8 cellular contexts compared by ENCODE assay signal in the genomic region with DNA sequence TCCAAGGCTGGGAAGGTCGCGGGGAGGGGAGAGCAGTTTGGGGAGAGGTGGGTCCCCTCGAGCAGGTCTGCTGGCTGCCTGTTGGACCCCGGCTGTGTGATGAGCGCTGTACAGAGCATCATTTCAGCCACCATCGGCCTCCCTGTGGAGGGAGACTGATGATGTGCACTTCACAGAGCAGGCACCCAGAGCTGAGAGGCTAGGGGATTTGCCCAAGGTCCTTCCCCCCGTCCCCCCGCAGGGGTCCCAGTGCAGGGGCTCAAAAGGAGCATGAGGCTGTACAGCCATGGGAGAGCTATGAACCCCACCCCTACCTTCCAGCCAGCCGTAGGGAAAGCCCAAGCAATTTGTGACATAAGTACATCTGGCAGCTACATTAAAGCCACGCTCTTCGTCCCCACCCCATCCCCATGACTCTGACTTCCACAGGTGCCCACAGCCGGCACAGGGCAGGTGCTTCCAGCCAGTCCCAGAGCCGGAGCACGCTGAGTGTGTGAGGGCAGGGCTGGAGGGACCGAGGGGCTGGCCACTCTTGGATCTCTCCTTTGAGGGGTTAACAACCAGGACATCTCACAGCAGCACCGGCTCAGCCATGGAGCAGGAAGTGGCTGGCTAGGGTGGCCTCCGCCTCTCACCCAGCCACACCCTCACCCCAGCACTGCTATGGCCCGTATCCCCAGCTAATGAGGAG. TPM values are rescaled to one million over a fixed set of nuclear protein-coding genes. Genes with fewer than 3 reads are reported as not detected.
A peak's percentile ranks its signal among the peaks of the same experiment; 100 is the strongest.
DNase-seq lines count a peak whose midpoint lies in the region; ATAC-seq and TF ChIP-seq lines count a peak whose summit lies in the region.

No MANE protein-coding gene starts in this region.

- no peaks in the 10 kb centered on the region for H3K9me3 Mint-ChIP-seq in activated T-helper 2 cell treated with anti-CD3 and anti-CD28 coated beads, Interferon-gamma antibody, Interleukin-2, Interleukin-4, amounts not matched to agents 10 μg/mL and 5 μg/mL and 100 μg/mL, durations not matched to agents 14 hours and 24 hours and 36 hours

- H3K18ac ChIP-seq in mesendoderm (ENCODE audit: low read length): no peak overlapping the region

- peak; percentile 28 to 57 (median 46) for DNase-seq in stimulated activated naive CD4-positive, alpha-beta T cell (lab: John Stamatoyannopoulos, UW)
- DNase-seq in stimulated activated naive CD4-positive, alpha-beta T cell treated with Interleukin-2 at 50 U/mL for 16 hours (lab: John Stamatoyannopoulos, UW): no peak
- DNase-seq in activated T-helper 2 cell treated with anti-CD3 and anti-CD28 coated beads, Interferon-gamma antibody, Interleukin-2, Interleukin-4, amounts not matched to agents 10 μg/mL and 5 μg/mL and 100 μg/mL, durations not matched to agents 14 hours and 24 hours and 36 hours (ENCODE audit: low spot score): peak; percentile 44
- DNase-seq in mucosa of descending colon (peak; percentile 25 to 66 (median 56)), mesendoderm (no peak), kidney glomerular epithelial cell (lab: John Stamatoyannopoulos, UW) (no peak)
- DNase-seq in stimulated activated CD4-positive, alpha-beta T cell treated with anti-CD3 and anti-CD28 coated beads, Interleukin-2, amount 100 ng/mL, for 48 hours: no peak

- H4K8ac ChIP-seq in mesendoderm (ENCODE audit: low read depth, low read length): no peak overlapping the region

- intact Hi-C loops in activated T-helper 2 cell treated with anti-CD3 and anti-CD28 coated beads, Interferon-gamma antibody, Interleukin-2, Interleukin-4, amounts not matched to agents 10 μg/mL and 5 μg/mL and 100 μg/mL, durations not matched to agents 14 hours and 24 hours and 36 hours (cut with micrococcal nuclease): loop anchor here (5.0 to 10.0 kb wide), 3 partner anchors 151 to 1244 kb away; partner anchors contain the start of genes NUP214 and POMT1
- intact Hi-C loops in mucosa of descending colon (cut with DNase I, micrococcal nuclease): no loop called here

- H3K4me1 Mint-ChIP-seq in activated T-helper 2 cell treated with anti-CD3 and anti-CD28 coated beads, Interferon-gamma antibody, Interleukin-2, Interleukin-4, amounts not matched to agents 10 μg/mL and 5 μg/mL and 100 μg/mL, durations not matched to agents 14 hours and 24 hours and 36 hours (ENCODE audit: low read depth): peaks cover 19% of the 10 kb centered on the region

- H3K4me1 ChIP-seq in mucosa of descending colon (ENCODE audit: low read depth) (peaks cover 4% of the 10 kb centered on the region), mesendoderm (ENCODE audit: control insufficient read depth, low read depth, low read length) (no peaks in the 10 kb centered on the region)

- no peak overlapping the region for H2BK120ac ChIP-seq in mesendoderm (ENCODE audit: low read depth, low read length)

- WGBS in mesendoderm (ENCODE audit: extremely low coverage, insufficient coverage, low lambda C conversion rate): no CpG with 5 or more reads among the region's 18 CpGs

- no peak overlapping the region for H3K9ac ChIP-seq in mesendoderm (ENCODE audit: low read length)

- no peak overlapping the region for H3K56ac ChIP-seq in mesendoderm (ENCODE audit: low read length)

- H3K4me3 Mint-ChIP-seq in activated T-helper 2 cell treated with anti-CD3 and anti-CD28 coated beads, Interferon-gamma antibody, Interleukin-2, Interleukin-4, amounts not matched to agents 10 μg/mL and 5 μg/mL and 100 μg/mL, durations not matched to agents 14 hours and 24 hours and 36 hours (ENCODE audit: low read depth): peak overlapping the region; percentile 85

- H3K9me3 ChIP-seq in mucosa of descending colon: no peaks in the 10 kb centered on the region

- H3K27ac Mint-ChIP-seq in activated T-helper 2 cell treated with anti-CD3 and anti-CD28 coated beads, Interferon-gamma antibody, Interleukin-2, Interleukin-4, amounts not matched to agents 10 μg/mL and 5 μg/mL and 100 μg/mL, durations not matched to agents 14 hours and 24 hours and 36 hours: peak overlapping the region; percentile 91

- H3K79me2 ChIP-seq in mesendoderm (ENCODE audit: control insufficient read depth, insufficient read depth, low read length): no peaks in the 10 kb centered on the region

- H4K5ac ChIP-seq in mesendoderm (ENCODE audit: low read length): no peak overlapping the region

- H3K36me3 ChIP-seq in mucosa of descending colon (ENCODE audit: low read depth): no peaks in the 10 kb centered on the region
- H3K36me3 ChIP-seq in mesendoderm (ENCODE audit: control insufficient read depth, insufficient read depth, low read length): no peaks in the 10 kb centered on the region

- H3K79me1 ChIP-seq in mesendoderm (ENCODE audit: low read length): no peaks in the 10 kb centered on the region

- H2BK15ac ChIP-seq in mesendoderm (replicated peaks; ENCODE audit: low read depth): no peak overlapping the region

- H2AK5ac ChIP-seq in mesendoderm (ENCODE audit: low read length): no peak overlapping the region

- H3K4ac ChIP-seq in mesendoderm (ENCODE audit: low read depth, low read length): no peak overlapping the region

- H3K4me3 ChIP-seq in mucosa of descending colon (no peak overlapping the region), mesendoderm (ENCODE audit: low read length) (no peak overlapping the region)

- ATAC-seq in mucosa of descending colon (peak; percentile 44), GM19351 (IDR thresholded peaks at IDR 0.05; ENCODE audit: unreplicated experiment) (no peak)

- TF ChIP-seq CTCF in mucosa of descending colon (IDR thresholded peaks at IDR 0.05): no peak

- H3K27ac ChIP-seq in mesendoderm (ENCODE audit: low read depth, low read length): no peak overlapping the region

- H2BK5ac ChIP-seq in mesendoderm (ENCODE audit: low read length): no peak overlapping the region

- peaks cover 6% of the 10 kb centered on the region for H3K27me3 ChIP-seq in mesendoderm (ENCODE audit: insufficient read depth, low read length, poor library complexity)

- peaks cover 18% of the 10 kb centered on the region for H3K27me3 Mint-ChIP-seq in activated T-helper 2 cell treated with anti-CD3 and anti-CD28 coated beads, Interferon-gamma antibody, Interleukin-2, Interleukin-4, amounts not matched to agents 10 μg/mL and 5 μg/mL and 100 μg/mL, durations not matched to agents 14 hours and 24 hours and 36 hours (ENCODE audit: low read depth)

- peaks cover 28% of the 10 kb centered on the region for H3K36me3 Mint-ChIP-seq in activated T-helper 2 cell treated with anti-CD3 and anti-CD28 coated beads, Interferon-gamma antibody, Interleukin-2, Interleukin-4, amounts not matched to agents 10 μg/mL and 5 μg/mL and 100 μg/mL, durations not matched to agents 14 hours and 24 hours and 36 hours (ENCODE audit: low read depth)

- H3K23ac ChIP-seq in mesendoderm (ENCODE audit: low read length): no peak overlapping the region

- H3K4me2 ChIP-seq in mesendoderm (ENCODE audit: low read length): no peak overlapping the region

RNA-seq across cellular contexts. Expression of gene FAM78A, which starts 2.3 kb away (rescaled TPM):
- 55.3 and 55.5 TPM in 2 replicates for total RNA-seq in activated T-helper 2 cell treated with anti-CD3 and anti-CD28 coated beads, Interferon-gamma antibody, Interleukin-2, Interleukin-4, amounts not matched to agents 10 μg/mL and 5 μg/mL and 100 μg/mL, durations not matched to agents 14 hours and 24 hours and 36 hours
- 1 to 10 TPM; 1.4 to 3.9 (median 2.9) TPM for total RNA-seq in mucosa of descending colon
- 0.32 TPM for polyA plus RNA-seq in mesendoderm (2013, experiment 1 of 2)
- 0.28 TPM for polyA plus RNA-seq in mesendoderm (2013, experiment 2 of 2)

RNA-seq across cellular contexts. Expression of gene PLPP7, which starts 11.0 kb away (rescaled TPM):
- 0.21 TPM in 1 of 2 replicates, not detected in the other for total RNA-seq in activated T-helper 2 cell treated with anti-CD3 and anti-CD28 coated beads, Interferon-gamma antibody, Interleukin-2, Interleukin-4, amounts not matched to agents 10 μg/mL and 5 μg/mL and 100 μg/mL, durations not matched to agents 14 hours and 24 hours and 36 hours
- 1 to 10 TPM in 2 of 3 donors, under 1 TPM in 1; 0.58 to 9.7 (median 1.0) TPM for total RNA-seq in mucosa of descending colon
- polyA plus RNA-seq in mesendoderm (2013, experiment 1 of 2): 0.56 TPM
- 0.62 TPM for polyA plus RNA-seq in mesendoderm (2013, experiment 2 of 2)

Comparison
In these comparisons a context has a peak if more than half of its experiments do, and no peak if none do; other contexts are left out.
1. DNase-seq: peak in stimulated activated naive CD4-positive, alpha-beta T cell (6 of 6), activated T-helper 2 cell treated with anti-CD3 and anti-CD28 coated beads, Interferon-gamma antibody, Interleukin-2, Interleukin-4, amounts not matched to agents 10 μg/mL and 5 μg/mL and 100 μg/mL, durations not matched to agents 14 hours and 24 hours and 36 hours (single experiment) and mucosa of descending colon (3 of 3); none in stimulated activated naive CD4-positive, alpha-beta T cell treated with Interleukin-2 at 50 U/mL for 16 hours (single experiment), mesendoderm (single experiment), kidney glomerular epithelial cell (single experiment) and stimulated activated CD4-positive, alpha-beta T cell treated with anti-CD3 and anti-CD28 coated beads, Interleukin-2, amount 100 ng/mL, for 48 hours (0 of 2).
2. RNA of gene FAM78A, which starts 2.3 kb away (total RNA-seq): 55.3 to 55.5 TPM in activated T-helper 2 cell treated with anti-CD3 and anti-CD28 coated beads, Interferon-gamma antibody, Interleukin-2, Interleukin-4, amounts not matched to agents 10 μg/mL and 5 μg/mL and 100 μg/mL, durations not matched to agents 14 hours and 24 hours and 36 hours; 1.4 to 3.9 TPM in mucosa of descending colon; every median in the first group is over 10 times any median in the second.